Comparison of ENCODE assay signal across 11 cellular contexts in the genomic region with DNA sequence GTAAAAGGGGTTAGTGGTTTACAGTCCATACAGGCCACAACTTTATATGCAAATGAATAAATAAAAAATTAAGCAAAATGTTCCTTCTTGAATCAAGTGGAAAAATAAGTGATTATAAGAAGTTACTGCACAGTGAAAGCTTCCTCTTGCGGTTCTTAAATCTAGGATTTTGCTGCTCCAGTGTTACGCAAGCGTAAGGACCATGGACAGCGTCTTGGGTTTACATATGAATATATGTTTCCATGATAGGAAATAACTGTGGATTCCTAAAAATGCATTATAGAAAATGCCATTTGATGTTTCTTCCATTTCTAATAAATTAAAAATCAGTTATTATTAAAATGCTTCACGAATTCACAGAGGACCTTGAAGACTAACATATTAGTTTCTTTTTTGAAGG.
DNase-seq lines count a peak whose midpoint lies in the region; ATAC-seq, FAIRE-seq and TF ChIP-seq lines count a peak whose summit lies in the region.
"Had no signal": no experiment of that assay in that cellular context is flagged by ENCODE, and none has a peak within 500 bp of the region (broad histone marks: within the 10 kb centered on the region; RNA-seq: fewer than 3 reads in every experiment).

No MANE protein-coding gene starts in this region.

- no peak overlapping the region for H3K27ac Mint-ChIP-seq in astrocyte (ENCODE audit: unreplicated experiment)
- no peak overlapping the region for H3K27ac Mint-ChIP-seq in activated T-helper 17 cell treated with anti-CD3 and anti-CD28 coated beads, Interleukin-2, amount 50 U/mL, for 72 hours
- H3K27ac Mint-ChIP-seq: H9 had no signal

- no peaks in the 10 kb centered on the region for H3K9me3 Mint-ChIP-seq in astrocyte (ENCODE audit: unreplicated experiment)
- peaks cover 5% of the 10 kb centered on the region for H3K9me3 Mint-ChIP-seq in activated T-helper 17 cell treated with anti-CD3 and anti-CD28 coated beads, Interleukin-2, amount 50 U/mL, for 72 hours
- H3K9me3 Mint-ChIP-seq: H9 had no signal

- H4K20me1 ChIP-seq in astrocyte (ENCODE audit: insufficient read depth, low read length) = no peaks in the 10 kb centered on the region

- H3K27ac ChIP-seq in astrocyte (ENCODE audit: low read depth, low read length) (no peak overlapping the region), lower lobe of right lung (no peak overlapping the region), Peyer's patch (no peak overlapping the region)

- no peaks in the 10 kb centered on the region for H3K79me2 ChIP-seq in astrocyte (ENCODE audit: insufficient read depth, low read length)

- no peak overlapping the region for H3K4me3 Mint-ChIP-seq in astrocyte (ENCODE audit: unreplicated experiment)
- H3K4me3 Mint-ChIP-seq in activated T-helper 17 cell treated with anti-CD3 and anti-CD28 coated beads, Interleukin-2, amount 50 U/mL, for 72 hours = no peak overlapping the region
- H3K4me3 Mint-ChIP-seq: H9 had no signal

- no peak for TF ChIP-seq POLR2A in Peyer's patch (IDR thresholded peaks at IDR 0.05)

- peaks cover 15% of the 10 kb centered on the region for H3K4me1 Mint-ChIP-seq in astrocyte (ENCODE audit: low read depth, unreplicated experiment)
- H3K4me1 Mint-ChIP-seq in activated T-helper 17 cell treated with anti-CD3 and anti-CD28 coated beads, Interleukin-2, amount 50 U/mL, for 72 hours = no peaks in the 10 kb centered on the region

- H3K4me3 ChIP-seq in GM12865 (ENCODE audit: low read depth, low read length) = no peak overlapping the region
- no peak overlapping the region for H3K4me3 ChIP-seq in astrocyte (ENCODE audit: insufficient read depth, low read depth, low read length)
- no peak overlapping the region for H3K4me3 ChIP-seq in lower lobe of right lung
- H3K4me3 ChIP-seq in Peyer's patch = no peak overlapping the region

- FAIRE-seq in astrocyte (lab: Jason Lieb, UNC) = no peak

- intact Hi-C loops in lower lobe of right lung (cut with DNase I) (no loop called here), left ventricle myocardium superior (cut with micrococcal nuclease) (no loop called here)

- H3K27me3 ChIP-seq in astrocyte (ENCODE audit: insufficient read depth, low read length) (no peaks in the 10 kb centered on the region), lower lobe of right lung (ENCODE audit: low read depth) (no peaks in the 10 kb centered on the region), Peyer's patch (no peaks in the 10 kb centered on the region)

- H3K27me3 Mint-ChIP-seq in astrocyte (ENCODE audit: low read depth, unreplicated experiment) = no peaks in the 10 kb centered on the region
- peaks cover 4% of the 10 kb centered on the region for H3K27me3 Mint-ChIP-seq in activated T-helper 17 cell treated with anti-CD3 and anti-CD28 coated beads, Interleukin-2, amount 50 U/mL, for 72 hours

- H3K36me3 ChIP-seq in astrocyte (ENCODE audit: insufficient read depth, low read length) (no peaks in the 10 kb centered on the region), lower lobe of right lung (no peaks in the 10 kb centered on the region), Peyer's patch (no peaks in the 10 kb centered on the region)

- H3K4me2 ChIP-seq in astrocyte (ENCODE audit: low read length) = no peak overlapping the region

- DNase-seq in GM12865 (ENCODE audit: low read depth) (peak; percentile 16), NAMALWA (ENCODE audit: low spot score) (peak; percentile 27), astrocyte (ENCODE audit: low read depth) (peak; percentile 42), lower lobe of right lung (peak; percentile 45), Peyer's patch (no peak), left ventricle myocardium superior (no peak)
- DNase-seq: activated naive CD4-positive, alpha-beta T cell treated with Interleukin-2 at 50 U/mL for 16 hours; H9; SIG-M5 had no signal

- H3K9ac ChIP-seq in astrocyte (ENCODE audit: low read length) = no peak overlapping the region

- no peak overlapping the region for H2AFZ ChIP-seq in astrocyte (ENCODE audit: low read depth, low read length)

- H3K4me1 ChIP-seq in astrocyte (ENCODE audit: insufficient read depth, low read length) (peaks cover 6% of the 10 kb centered on the region), lower lobe of right lung (no peaks in the 10 kb centered on the region), Peyer's patch (no peaks in the 10 kb centered on the region)

- TF ChIP-seq CTCF in GM12865 (IDR thresholded peaks at IDR 0.05; ENCODE audit: insufficient read depth, low read depth, low read length, missing control alignments) = no peak
- no peak for TF ChIP-seq CTCF in astrocyte (IDR thresholded peaks at IDR 0.05; ENCODE audit: insufficient read depth, low read depth, low read length)
- no peak for TF ChIP-seq CTCF in lower lobe of right lung (IDR thresholded peaks at IDR 0.05)
- no peak for TF ChIP-seq CTCF in Peyer's patch (IDR thresholded peaks at IDR 0.05)

- H3K9me3 ChIP-seq in astrocyte (ENCODE audit: insufficient read depth, low read depth, low read length) = no peaks in the 10 kb centered on the region
- H3K9me3 ChIP-seq in lower lobe of right lung = no peaks in the 10 kb centered on the region
- no peaks in the 10 kb centered on the region for H3K9me3 ChIP-seq in Peyer's patch

- no peaks in the 10 kb centered on the region for H3K36me3 Mint-ChIP-seq in astrocyte (ENCODE audit: low read depth, unreplicated experiment)
- H3K36me3 Mint-ChIP-seq in activated T-helper 17 cell treated with anti-CD3 and anti-CD28 coated beads, Interleukin-2, amount 50 U/mL, for 72 hours (ENCODE audit: low read depth) = no peaks in the 10 kb centered on the region

- ATAC-seq in lower lobe of right lung (no peak), GM21447 (IDR thresholded peaks at IDR 0.05; ENCODE audit: unreplicated experiment) (no peak), left ventricle myocardium superior (no peak)
- no peak for ATAC-seq in activated T-helper 17 cell treated with anti-CD3 and anti-CD28 coated beads, Interleukin-2, amount 50 U/mL, for 72 hours (replicated peaks)

Comparison
In these comparisons a context has a peak if more than half of its experiments do, and no peak if none do; other contexts are left out.
1. DNase-seq: peak in GM12865 (single experiment), NAMALWA (single experiment), astrocyte (single experiment) and lower lobe of right lung (single experiment); none in Peyer's patch (0 of 3) and left ventricle myocardium superior (single experiment).